Comparison of ENCODE assay signal across 17 cellular contexts in genomic region chr13:21909331-21909730, GRCh38.
"Had no signal": no experiment of that assay in that cellular context is flagged by ENCODE, and none has a peak within 500 bp of the region (broad histone marks: within the 10 kb centered on the region; RNA-seq: fewer than 3 reads in every experiment).

No MANE protein-coding gene starts in this region.

- H3K36me3 Mint-ChIP-seq: activated naive CD8-positive, alpha-beta T cell treated with anti-CD3 and anti-CD28 coated beads, Interleukin-2, amount 10 ng/mL, durations not matched to agents 7 days and 5 days; brain; natural killer cell had no signal

- H3K4me3 Mint-ChIP-seq: activated B cell treated with CpG ODN at 0.5 μM for 24 hours; activated CD8-positive, alpha-beta T cell treated with anti-CD3 and anti-CD28 coated beads, Interleukin-2, amount 10 ng/mL, durations not matched to agents 7 days and 5 days; activated naive CD8-positive, alpha-beta T cell treated with anti-CD3 and anti-CD28 coated beads, Interleukin-2, amount 10 ng/mL, durations not matched to agents 7 days and 5 days; brain; natural killer cell had no signal

- H3K4me1 Mint-ChIP-seq: activated B cell treated with CpG ODN at 0.5 μM for 24 hours; activated naive CD8-positive, alpha-beta T cell treated with anti-CD3 and anti-CD28 coated beads, Interleukin-2, amount 10 ng/mL, durations not matched to agents 7 days and 5 days; brain; natural killer cell had no signal

- DNase-seq: activated B cell treated with CpG ODN at 0.5 μM for 24 hours; activated CD4-positive, alpha-beta T cell treated with anti-CD3 and anti-CD28 coated beads for 48 hours; activated CD8-positive, alpha-beta memory T cell treated with anti-CD3 and anti-CD28 coated beads, Interleukin-2, amount 50 U/mL, for 4 hours; activated CD8-positive, alpha-beta T cell treated with anti-CD3 and anti-CD28 coated beads, Interleukin-2, amount 10 ng/mL, durations not matched to agents 7 days and 5 days; activated naive CD4-positive, alpha-beta T cell; activated naive CD8-positive, alpha-beta T cell treated with anti-CD3 and anti-CD28 coated beads, Interleukin-2, amount 10 ng/mL, durations not matched to agents 7 days and 5 days; cortex of kidney; effector CD4-positive, alpha-beta T cell; head of caudate nucleus; natural killer cell; occipital lobe; right cardiac atrium; stimulated activated CD4-positive, alpha-beta T cell treated with anti-CD3 and anti-CD28 coated beads, Interleukin-4, amount 100 ng/mL, for 4 hours; stimulated activated CD8-positive, alpha-beta memory T cell treated with anti-CD3 and anti-CD28 coated beads, Interleukin-4, amount 100 ng/mL, for 48 hours; stimulated activated naive CD8-positive, alpha-beta T cell treated with anti-CD3 and anti-CD28 coated beads, Interleukin-15, Interleukin-2, amounts not matched to agents 100 U/mL and 50 U/mL, for 24 hours; transverse colon had no signal

- H3K27ac Mint-ChIP-seq: activated B cell treated with CpG ODN at 0.5 μM for 24 hours; activated CD8-positive, alpha-beta T cell treated with anti-CD3 and anti-CD28 coated beads, Interleukin-2, amount 10 ng/mL, durations not matched to agents 7 days and 5 days; activated naive CD8-positive, alpha-beta T cell treated with anti-CD3 and anti-CD28 coated beads, Interleukin-2, amount 10 ng/mL, durations not matched to agents 7 days and 5 days; brain; natural killer cell had no signal

- H3K27me3 Mint-ChIP-seq: activated naive CD8-positive, alpha-beta T cell treated with anti-CD3 and anti-CD28 coated beads, Interleukin-2, amount 10 ng/mL, durations not matched to agents 7 days and 5 days had no signal

- H3K9me3 Mint-ChIP-seq: activated B cell treated with CpG ODN at 0.5 μM for 24 hours; activated naive CD8-positive, alpha-beta T cell treated with anti-CD3 and anti-CD28 coated beads, Interleukin-2, amount 10 ng/mL, durations not matched to agents 7 days and 5 days; brain; natural killer cell had no signal

- ATAC-seq: activated CD8-positive, alpha-beta T cell treated with anti-CD3 and anti-CD28 coated beads, Interleukin-2, amount 10 ng/mL, durations not matched to agents 7 days and 5 days; natural killer cell; stimulated activated naive CD8-positive, alpha-beta T cell treated with anti-CD3 and anti-CD28 coated beads, Interleukin-15, Interleukin-2, amounts not matched to agents 100 U/mL and 50 U/mL, for 24 hours had no signal

- H3K9me3 ChIP-seq: transverse colon had no signal
